9 cellular contexts compared by ENCODE assay signal in the genomic region with DNA sequence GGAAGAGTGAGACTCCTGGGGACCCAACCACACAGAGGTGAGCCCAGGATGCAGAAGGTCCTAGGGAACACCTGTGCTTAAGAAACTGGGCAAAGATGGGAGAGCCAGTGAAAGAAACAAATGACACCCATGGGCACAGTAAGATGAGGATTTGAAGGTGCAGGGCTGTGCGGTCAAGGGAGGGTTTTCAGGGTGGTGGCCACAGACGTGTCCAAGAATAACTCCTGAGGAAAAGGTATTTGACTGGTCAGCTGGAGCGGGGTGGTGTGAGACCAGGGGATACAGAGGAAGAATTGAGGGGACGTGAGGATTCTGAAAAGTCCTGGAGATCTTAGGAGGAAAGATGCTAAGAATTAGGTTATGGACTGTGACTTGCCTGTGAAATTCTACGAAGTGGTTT.
"Had no signal": no experiment of that assay in that cellular context is flagged by ENCODE, and none has a peak within 500 bp of the region (broad histone marks: within the 10 kb centered on the region; RNA-seq: fewer than 3 reads in every experiment).

No MANE protein-coding gene starts in this region.

- H3K9me3 ChIP-seq: HAP-1 had no signal

- DNase-seq: GM23248, GOT3, H7, H9, HCEC 1CT, HFFc6 had no signal

- H3K4me3 ChIP-seq: GM23248, GM23338, HAP-1 had no signal

- H3K27ac ChIP-seq: GM23248 had no signal

- H2AFZ ChIP-seq: GM23248, GM23338 had no signal

- ATAC-seq: GM23338, HCT116 had no signal

- H3K9ac ChIP-seq: GM23248 had no signal

- H3K4me3 Mint-ChIP-seq: GM23338, H9, HFFc6 had no signal

- H3K9me3 Mint-ChIP-seq: GM23338, H9, HFFc6 had no signal

- H3K27ac Mint-ChIP-seq: GM23338, H9, HFFc6 had no signal

- H3K36me3 ChIP-seq: HAP-1 had no signal

- H3K4me1 ChIP-seq: HAP-1 had no signal
